ENCODE assay signal across 25 cellular contexts in the genomic region with DNA sequence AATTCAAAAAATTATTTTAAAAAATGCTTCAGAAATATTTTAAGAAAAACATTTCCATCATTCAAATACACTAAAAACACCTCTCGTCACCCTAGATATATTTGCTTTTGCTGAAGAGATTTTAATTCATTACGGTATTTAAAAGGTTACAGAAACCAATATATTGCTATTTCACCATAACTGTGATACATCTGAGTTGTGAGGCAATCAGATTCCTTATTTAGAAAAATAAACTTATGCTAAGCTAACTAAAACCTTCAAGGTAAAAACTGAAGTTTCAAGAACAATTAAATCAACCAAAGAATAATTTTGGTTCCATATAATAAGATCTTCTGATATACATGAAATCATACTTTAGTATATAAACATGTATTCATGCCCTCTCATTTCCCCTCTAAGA.
"Had no signal": no experiment of that assay in that cellular context is flagged by ENCODE, and none has a peak within 500 bp of the region (broad histone marks: within the 10 kb centered on the region; RNA-seq: fewer than 3 reads in every experiment).

No MANE protein-coding gene starts in this region.

- DNase-seq: dorsolateral prefrontal cortex; effector CD4-positive, alpha-beta T cell; foreskin fibroblast; gastrocnemius medialis; head of caudate nucleus; kidney; mesenchymal stem cell; mucosa of descending colon; naive B cell; nucleus accumbens; posterior cingulate gyrus; psoas muscle; right cardiac atrium; sigmoid colon; stimulated activated CD4-positive, alpha-beta T cell treated with anti-CD3 and anti-CD28 coated beads, Interleukin-2, amount 100 ng/mL, for 24 hours; stimulated activated CD4-positive, alpha-beta T cell treated with anti-CD3 and anti-CD28 coated beads, Interleukin-4, amount 100 ng/mL, for 24 hours; stimulated activated naive CD4-positive, alpha-beta T cell treated with Interleukin-2 at 50 U/mL for 16 hours; stomach; thyroid gland had no signal

- ATAC-seq: gastrocnemius medialis; left lobe of liver; mucosa of descending colon; natural killer cell treated with Interleukin-12 subunit alpha and Interleukin-12 subunit beta and Interleukin-15 and Interleukin-18, amount 100 ng/mL, for 72 hours; psoas muscle; right cardiac atrium; stimulated activated effector memory CD8-positive, alpha-beta T cell treated with anti-CD3 and anti-CD28 coated beads, Interleukin-12 subunit alpha, Interleukin-12 subunit beta, amount 100 ng/mL, for 72 hours had no signal

- H3K27ac Mint-ChIP-seq: stimulated activated effector memory CD8-positive, alpha-beta T cell treated with anti-CD3 and anti-CD28 coated beads, Interleukin-12 subunit alpha, Interleukin-12 subunit beta, amount 100 ng/mL, for 72 hours had no signal

- H3K9me3 ChIP-seq: gastrocnemius medialis, mucosa of descending colon, psoas muscle, sigmoid colon, stomach, thyroid gland, vagina had no signal

- H3K4me3 ChIP-seq: dorsolateral prefrontal cortex, gastrocnemius medialis, mucosa of descending colon, psoas muscle, sigmoid colon, stomach, thyroid gland, vagina had no signal

- H3K36me3 ChIP-seq: thyroid gland had no signal

- H3K27ac ChIP-seq: gastrocnemius medialis, psoas muscle, thyroid gland, vagina had no signal

- H3K27me3 Mint-ChIP-seq: naive B cell; natural killer cell treated with Interleukin-12 subunit alpha and Interleukin-12 subunit beta and Interleukin-15 and Interleukin-18, amount 100 ng/mL, for 72 hours had no signal

- H3K9me3 Mint-ChIP-seq: mesothelial cell of epicardium; naive B cell; natural killer cell treated with Interleukin-12 subunit alpha and Interleukin-12 subunit beta and Interleukin-15 and Interleukin-18, amount 100 ng/mL, for 72 hours; neural crest cell; stimulated activated effector memory CD8-positive, alpha-beta T cell treated with anti-CD3 and anti-CD28 coated beads, Interleukin-12 subunit alpha, Interleukin-12 subunit beta, amount 100 ng/mL, for 72 hours had no signal

- H3K4me3 Mint-ChIP-seq: mesothelial cell of epicardium; naive B cell; natural killer cell treated with Interleukin-12 subunit alpha and Interleukin-12 subunit beta and Interleukin-15 and Interleukin-18, amount 100 ng/mL, for 72 hours; neural crest cell; stimulated activated effector memory CD8-positive, alpha-beta T cell treated with anti-CD3 and anti-CD28 coated beads, Interleukin-12 subunit alpha, Interleukin-12 subunit beta, amount 100 ng/mL, for 72 hours had no signal

- H3K27me3 ChIP-seq: dorsolateral prefrontal cortex, gastrocnemius medialis, sigmoid colon, stomach, thyroid gland, vagina had no signal
